Comparison of ENCODE assay signal across 8 cellular contexts in the genomic region with DNA sequence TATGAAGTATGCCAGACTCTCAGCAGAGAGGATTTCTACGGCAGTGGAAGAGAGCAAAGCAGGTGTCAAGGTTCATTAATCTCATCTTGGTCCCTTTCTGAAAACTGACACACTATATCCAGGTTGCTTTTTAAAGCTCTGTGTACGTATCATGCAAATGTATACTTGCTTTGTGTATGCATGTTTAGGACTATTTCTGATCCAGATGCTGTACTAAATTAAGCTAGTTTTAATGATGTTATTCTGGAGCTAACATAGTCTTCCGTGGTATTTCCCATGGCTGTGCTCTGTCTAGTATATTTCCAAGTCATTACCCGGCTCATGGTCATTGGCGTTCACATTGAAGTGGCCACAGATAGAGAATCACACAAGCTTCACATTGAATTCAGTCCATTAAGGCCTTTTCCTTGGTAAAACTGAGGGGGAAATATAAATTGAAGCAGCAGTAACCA. TPM values are rescaled to one million over a fixed set of nuclear protein-coding genes. Genes with fewer than 3 reads are reported as not detected.
DNase-seq lines count a peak whose midpoint lies in the region; ATAC-seq and TF ChIP-seq lines count a peak whose summit lies in the region.

No MANE protein-coding gene starts in this region.

- DNase-seq in MCF 10A (ENCODE audit: unreplicated experiment) (no peak), prostate gland (ENCODE audit: low spot score) (no peak), iPS-NIHi7 (ENCODE audit: extremely low spot score) (no peak), HUDEP-2 (lab: John Stamatoyannopoulos, UW; ENCODE audit: unreplicated experiment in 76 of 76) (no peak), T1000 (lab: John Stamatoyannopoulos, UW) (no peak)
- DNase-seq in effector CD8-positive, alpha-beta T cell (lab: John Stamatoyannopoulos, UW), result no peak

- 76% methylated on average over 5 of the region's 5 CpGs for WGBS in prostate gland

- POLR2A ChIA-PET in MCF 10A (lab: Yijun Ruan, JAX), result interaction anchor here (0.7 to 6.0 kb wide), 24 partner anchors 8 to 441 kb away, joined by 3 to 79 read pairs (median 6); a partner anchor contains a TSS

- TF ChIP-seq CTCF in MCF 10A (IDR thresholded peaks at IDR 0.05; ENCODE audit: unreplicated experiment) (no peak), prostate gland (IDR thresholded peaks at IDR 0.05) (no peak)

- BruUV-seq in MCF 10A (replicated peaks; lab: Mats Ljungman, UMichigan), result TSS peak; percentile 96

- H3K4me3 Mint-ChIP-seq in MCF 10A (ENCODE audit: unreplicated experiment), result peak overlapping the region; percentile 53

- TF ChIP-seq POLR2A in prostate gland (IDR thresholded peaks at IDR 0.05), result no peak

- H3K27ac ChIP-seq in prostate gland, result peak overlapping the region; percentile 2 to 44

- ATAC-seq in GM19467 (IDR thresholded peaks at IDR 0.05; ENCODE audit: unreplicated experiment) (peak; percentile 2), HG03342 (IDR thresholded peaks at IDR 0.05; ENCODE audit: unreplicated experiment) (peak; percentile 14)

- intact Hi-C loops in MCF 10A (cut with micrococcal nuclease), result loop anchor here (2.0 kb wide), 3 partner anchors 49 to 309 kb away; no protein-coding TSS in a partner anchor
- intact Hi-C loops in prostate gland (cut with DNase I), result no loop called here

- H3K27me3 ChIP-seq in prostate gland (replicated peaks; ENCODE audit: insufficient read depth), result no peaks in the 10 kb centered on the region

- H3K27me3 Mint-ChIP-seq in MCF 10A (ENCODE audit: insufficient read depth, unreplicated experiment), result no peaks in the 10 kb centered on the region

- peaks cover 5% of the 10 kb centered on the region for H3K4me1 ChIP-seq in prostate gland (replicated peaks)

- no peaks in the 10 kb centered on the region for H3K9me3 ChIP-seq in prostate gland

- peaks cover 55% of the 10 kb centered on the region for H3K4me1 Mint-ChIP-seq in MCF 10A (ENCODE audit: insufficient read depth, unreplicated experiment)

- CTCF ChIA-PET in MCF 10A (lab: Yijun Ruan, JAX), result interaction anchor here (0.7 to 1.5 kb wide), 5 partner anchors 8 to 109 kb away, joined by 3 to 8 read pairs (median 3); no protein-coding TSS in a partner anchor

- no peak overlapping the region for H3K4me3 ChIP-seq in prostate gland

- H3K36me3 ChIP-seq in prostate gland, result no peaks in the 10 kb centered on the region

- H3K9me3 Mint-ChIP-seq in MCF 10A (ENCODE audit: unreplicated experiment), result no peaks in the 10 kb centered on the region

- H3K27ac Mint-ChIP-seq in MCF 10A (ENCODE audit: low read depth, unreplicated experiment), result peak overlapping the region; percentile 92

- peaks cover 5% of the 10 kb centered on the region for H3K36me3 Mint-ChIP-seq in MCF 10A (ENCODE audit: insufficient read depth, unreplicated experiment)

RNA-seq across cellular contexts. Expression of a gene that starts 59.1 kb away (rescaled TPM):
- 33.1 and 37.4 TPM in 2 replicates for total RNA-seq in MCF 10A (2022)
- total RNA-seq in prostate gland, result 10 to 100 TPM; 39.2 to 40.6 TPM
